Comparison of ENCODE assay signal across 18 cellular contexts in genomic region chr12:46669720-46670119, GRCh38.
"Had no signal": no experiment of that assay in that cellular context is flagged by ENCODE, and none has a peak within 500 bp of the region (broad histone marks: within the 10 kb centered on the region; RNA-seq: fewer than 3 reads in every experiment).

No MANE protein-coding gene starts in this region.

- DNase-seq: activated CD4-positive, alpha-beta T cell treated with anti-CD3 and anti-CD28 coated beads, Interleukin-2, amount 50 U/mL, for 1 hour; activated CD8-positive, alpha-beta T cell treated with anti-CD3 and anti-CD28 coated beads, Interleukin-2, amount 10 ng/mL, durations not matched to agents 7 days and 5 days; activated gamma-delta T cell; activated naive CD4-positive, alpha-beta T cell treated with anti-CD3 and anti-CD28 coated beads, Interleukin-2, amount 50 U/mL, for 16 hours; activated naive CD8-positive, alpha-beta T cell treated with anti-CD3 and anti-CD28 coated beads, Interleukin-2, amount 50 U/mL, for 24 hours; cortex of kidney; erythroblast; glutamatergic neuron; left ventricle myocardium inferior; midbrain; natural killer cell; stimulated activated CD4-positive, alpha-beta T cell treated with anti-CD3 and anti-CD28 coated beads, Interleukin-4, amount 100 ng/mL, for 1 hour; stimulated activated naive CD4-positive, alpha-beta T cell; testis; trophoblast cell had no signal

- H3K9me3 ChIP-seq: left ventricle myocardium inferior, prostate gland, testis, vagina had no signal

- H3K27ac ChIP-seq: hepatocyte, left ventricle myocardium inferior, prostate gland, testis, vagina had no signal

- H3K27me3 ChIP-seq: hepatocyte, testis, vagina had no signal

- H3K36me3 ChIP-seq: left ventricle myocardium inferior, prostate gland, vagina had no signal

- ATAC-seq: activated CD8-positive, alpha-beta T cell treated with anti-CD3 and anti-CD28 coated beads, Interleukin-2, amount 10 ng/mL, durations not matched to agents 7 days and 5 days; activated naive CD8-positive, alpha-beta T cell treated with anti-CD3 and anti-CD28 coated beads, Interleukin-2, amount 50 U/mL, for 24 hours; natural killer cell had no signal

- H3K4me3 ChIP-seq: hepatocyte, left ventricle myocardium inferior, prostate gland, testis, vagina had no signal

- H3K4me1 ChIP-seq: prostate gland, testis had no signal
